Comparison of ENCODE assay signal across 1 cellular context in genomic region chr1:172449585-172450523, GRCh38.
TF ChIP-seq lines count a peak whose summit lies in the region.

No MANE protein-coding gene starts in this region.

TF ChIP-seq in K562, 482 proteins besides CTCF, POLR2A, EP300 and RAD21 (continued from another document and continues in another):
- TF ChIP-seq AFF4 (CRISPR knock-in tag; IDR thresholded peaks at IDR 0.05) (no peak), RUNX1 (IDR thresholded peaks at IDR 0.05; ENCODE audit: low read depth) (no peak), ZNF212 (CRISPR knock-in tag; IDR thresholded peaks at IDR 0.05) (no peak), ZNF57 (CRISPR knock-in tag; IDR thresholded peaks at IDR 0.05) (no peak), BDP1 (IDR thresholded peaks at IDR 0.05; ENCODE audit: insufficient read depth, insufficient read length) (no peak), HMG20A (CRISPR knock-in tag; conservative IDR thresholded peaks at IDR 0.05) (no peak), POLR3A (IDR thresholded peaks at IDR 0.05; ENCODE audit: borderline replicate concordance, extremely low read depth, insufficient read depth, insufficient read length) (no peak), BACH1 (tag; IDR thresholded peaks at IDR 0.05) (peak; percentile 75; the same call in 1 of the 2 replicates), HBP1 (CRISPR knock-in tag; IDR thresholded peaks at IDR 0.05) (no peak), ZNF436 (CRISPR knock-in tag; IDR thresholded peaks at IDR 0.05) (no peak), ZNF707 (CRISPR knock-in tag; conservative IDR thresholded peaks at IDR 0.05) (no peak), ZNF124 (CRISPR knock-in tag; IDR thresholded peaks at IDR 0.05) (no peak), ZMIZ1 (IDR thresholded peaks at IDR 0.05; ENCODE audit: low read depth in 2 of 2, low read length in 2 of 2) (peak in 1 of 2 experiments; percentile 11; a peak in 1 of 4 replicates), FIP1L1 (IDR thresholded peaks at IDR 0.05; ENCODE audit: low read depth, low read length, poor library complexity, severe bottlenecking) (no peak), MLLT1 (IDR thresholded peaks at IDR 0.05) (no peak), SNAPC5 (CRISPR knock-in tag; IDR thresholded peaks at IDR 0.05) (no peak), DMBX1 (CRISPR knock-in tag; IDR thresholded peaks at IDR 0.05; ENCODE audit: borderline replicate concordance) (peak; percentile 55), HIVEP1 (CRISPR knock-in tag; IDR thresholded peaks at IDR 0.05) (no peak), NR0B1 (IDR thresholded peaks at IDR 0.05; ENCODE audit: partially characterized antibody) (no peak), GABPB1 (CRISPR knock-in tag; IDR thresholded peaks at IDR 0.05) (no peak), ZNF24 (IDR thresholded peaks at IDR 0.05) (no peak), NFIX (CRISPR knock-in tag; IDR thresholded peaks at IDR 0.05; ENCODE audit: low read depth) (no peak), GTF2A2 (tag; IDR thresholded peaks at IDR 0.05) (0 out of 2 replicates have a peak, but pooled peaks have one; percentile 24), JUNB (CRISPR knock-in tag; conservative IDR thresholded peaks at IDR 0.05) (no peak), ESRRA (IDR thresholded peaks at IDR 0.05; ENCODE audit: borderline replicate concordance, low read depth) (peak; percentile 56; the same call in 1 of the 2 replicates), CBX3 (IDR thresholded peaks at IDR 0.05; ENCODE audit: borderline replicate concordance in 1 of 2, low read length in 2 of 2) (peak in 1 of 2 experiments; percentile 66; a peak in 1 of 3 replicates), TRIM28 (IDR thresholded peaks at IDR 0.05) (no peak), TAF1 (IDR thresholded peaks at IDR 0.05; ENCODE audit: control insufficient read depth, extremely low read depth, insufficient read depth, low read length, severe bottlenecking) (peak; percentile 52), GTF2F1 (IDR thresholded peaks at IDR 0.05; ENCODE audit: low read depth, low read length) (0 out of 2 replicates have a peak, but pooled peaks have one; percentile 45), PHF8 (IDR thresholded peaks at IDR 0.05; ENCODE audit: borderline replicate concordance, low read length) (no peak; the same call in 1 of the 2 replicates), MAZ (CRISPR knock-in tag; conservative IDR thresholded peaks at IDR 0.05 in 1 of 2, IDR thresholded peaks at IDR 0.05 in 1 of 2) (peak in 1 of 2 experiments; percentile 43; a peak in 2 of 4 replicates), TBL1XR1 (IDR thresholded peaks at IDR 0.05; ENCODE audit: low read length in 2 of 2) (peak in 1 of 2 experiments; percentile 69; a peak in 2 of 4 replicates), MXI1 (IDR thresholded peaks at IDR 0.05; ENCODE audit: low read depth, low read length) (no peak), PYGO2 (tag; IDR thresholded peaks at IDR 0.05) (0 out of 2 replicates have a peak, but pooled peaks have one; percentile 47), ZNF584 (CRISPR knock-in tag; IDR thresholded peaks at IDR 0.05; ENCODE audit: low read depth) (no peak), RB1 (IDR thresholded peaks at IDR 0.05; ENCODE audit: low read depth) (peak; percentile 69; the same call in 1 of the 2 replicates), ZNF239 (CRISPR knock-in tag; IDR thresholded peaks at IDR 0.05) (peak; percentile 28; the same call in 1 of the 2 replicates), ARID3B (CRISPR knock-in tag; IDR thresholded peaks at IDR 0.05; ENCODE audit: borderline replicate concordance) (no peak), MED1 (CRISPR knock-in tag; IDR thresholded peaks at IDR 0.05; ENCODE audit: borderline replicate concordance) (no peak), XRCC3 (IDR thresholded peaks at IDR 0.05) (no peak), NFRKB (IDR thresholded peaks at IDR 0.05; ENCODE audit: low read depth) (no peak), CBX1 (IDR thresholded peaks at IDR 0.05; ENCODE audit: low read depth) (no peak), HINFP (tag; conservative IDR thresholded peaks at IDR 0.05; ENCODE audit: low read depth) (peak; percentile 40; the same call in 1 of the 2 replicates), CTBP1 (IDR thresholded peaks at IDR 0.05; ENCODE audit: borderline replicate concordance) (peak; percentile 21; the same call in 1 of the 2 replicates), RNF2 (IDR thresholded peaks at IDR 0.05) (no peak), ZNF197 (CRISPR knock-in tag; IDR thresholded peaks at IDR 0.05; ENCODE audit: low read depth) (0 out of 2 replicates have a peak, but pooled peaks have one; percentile 40), JUND (IDR thresholded peaks at IDR 0.05; ENCODE audit: borderline replicate concordance, low read depth, low read length) (peak; percentile 46), JUND (tag; IDR thresholded peaks at IDR 0.05; ENCODE audit: borderline replicate concordance, low read depth, low read length) (peak; percentile 42; the same call in 1 of the 3 replicates), FUS (optimal IDR thresholded peaks at IDR 0.05; ENCODE audit: low read depth, low read length) (no peak), TAF15 (IDR thresholded peaks at IDR 0.05; ENCODE audit: low read depth, low read length) (no peak), CREB5 (CRISPR knock-in tag; IDR thresholded peaks at IDR 0.05) (no peak), RBM25 (IDR thresholded peaks at IDR 0.05; ENCODE audit: low read depth, low read length, severe bottlenecking) (no peak)
